In the genomic region with DNA sequence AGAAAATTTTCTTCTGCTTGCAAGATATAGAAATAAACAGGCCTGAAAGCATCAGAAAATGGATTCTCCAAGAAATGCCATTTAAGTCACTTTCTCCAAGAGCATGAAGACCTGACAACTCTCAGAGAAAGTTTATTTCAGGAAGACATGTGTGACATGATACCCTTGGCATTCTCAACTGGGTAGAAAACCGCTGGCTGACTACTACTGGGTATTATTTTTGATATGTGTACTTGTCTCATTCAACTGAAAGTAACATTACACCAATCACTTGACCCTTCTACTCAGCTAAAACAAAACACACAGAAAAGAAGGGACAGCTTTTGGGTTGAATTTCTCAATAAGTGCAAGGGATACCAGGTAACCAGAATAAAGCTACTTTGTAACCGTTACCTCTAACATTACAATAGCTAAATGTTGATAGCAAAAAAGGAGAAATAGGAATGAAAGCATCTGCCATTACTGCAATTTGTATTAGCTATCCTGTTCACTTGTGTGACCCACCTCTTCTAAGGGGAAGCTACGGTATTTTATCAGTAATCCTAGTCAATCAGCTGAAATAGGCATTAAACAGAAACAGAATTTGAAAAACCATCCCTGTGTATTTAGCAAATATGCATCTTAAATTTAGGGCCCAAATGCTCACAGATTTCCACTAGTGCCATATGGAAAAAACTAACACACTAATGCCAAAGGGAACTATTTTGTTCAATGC, we compare ENCODE assay signal across 11 cellular contexts. TPM values are rescaled to one million over a fixed set of nuclear protein-coding genes. Genes with fewer than 3 reads are reported as not detected.
DNase-seq lines count a peak whose midpoint lies in the region; ATAC-seq and TF ChIP-seq lines count a peak whose summit lies in the region.
"Had no signal": no experiment of that assay in that cellular context is flagged by ENCODE, and none has a peak within 500 bp of the region (broad histone marks: within the 10 kb centered on the region; RNA-seq: fewer than 3 reads in every experiment).

No MANE protein-coding gene starts in this region.

- H3K9ac ChIP-seq in SK-N-SH: no peak overlapping the region

- H3K79me2 ChIP-seq in SK-N-SH (ENCODE audit: insufficient read depth): peaks cover 100% of the 10 kb centered on the region

- TF ChIP-seq EP300 in SK-N-SH (IDR thresholded peaks at IDR 0.05; ENCODE audit: borderline replicate concordance in 1 of 2, low read depth in 1 of 2, low read length in 1 of 2): no peak

- H3K4me3 ChIP-seq in SK-N-SH (ENCODE audit: low read depth in 2 of 2, low read length in 1 of 2) (no peak overlapping the region), esophagus squamous epithelium (peak overlapping the region in 3 of 4 donors; percentile 33 to 100 (median 99)), gastrocnemius medialis (peak overlapping the region; percentile 97 to 99 (median 98))
- H3K4me3 ChIP-seq: mucosa of descending colon had no signal

- peak overlapping the region; percentile 100 for H3K4me3 Mint-ChIP-seq in T-helper 2 cell treated with Interferon-gamma antibody and Interleukin-4, amounts not matched to agents 5 μg/mL and 100 μg/mL, for 36 hours

- H3K27me3 ChIP-seq in SK-N-SH (ENCODE audit: insufficient read depth): no peaks in the 10 kb centered on the region
- no peaks in the 10 kb centered on the region for H3K27me3 ChIP-seq in esophagus squamous epithelium
- H3K27me3 ChIP-seq in gastrocnemius medialis: no peaks in the 10 kb centered on the region

- no peaks in the 10 kb centered on the region for H3K9me3 Mint-ChIP-seq in T-helper 2 cell treated with Interferon-gamma antibody and Interleukin-4, amounts not matched to agents 5 μg/mL and 100 μg/mL, for 36 hours

- peak overlapping the region; percentile 74; the same call in 1 of the 2 replicates for H3K4me2 ChIP-seq in SK-N-SH

- peak overlapping the region; percentile 73 for H3K27ac Mint-ChIP-seq in T-helper 2 cell treated with Interferon-gamma antibody and Interleukin-4, amounts not matched to agents 5 μg/mL and 100 μg/mL, for 36 hours

- CTCF ChIA-PET in SK-N-SH (lab: Yijun Ruan, JAX): interaction anchor here (1.2 to 1.5 kb wide), 2 partner anchors 13 to 15 kb away, joined by 3 to 6 read pairs; no protein-coding TSS in a partner anchor

- H2AFZ ChIP-seq in SK-N-SH (ENCODE audit: low read depth): no peak overlapping the region

- H3K4me1 Mint-ChIP-seq in T-helper 2 cell treated with Interferon-gamma antibody and Interleukin-4, amounts not matched to agents 5 μg/mL and 100 μg/mL, for 36 hours (ENCODE audit: low read depth): peaks cover 80% of the 10 kb centered on the region

- H3F3A ChIP-seq in SK-N-SH (replicated peaks; ENCODE audit: insufficient read depth): peaks cover 25% of the 10 kb centered on the region

- peak; percentile 93 to 95 for ATAC-seq in gastrocnemius medialis

- 65% methylated on average over 3 of the region's 3 CpGs for WGBS in SK-N-SH (ENCODE audit: low lambda C conversion rate)
- 14 to 20% methylated on average over 3 of the region's 3 CpGs for WGBS in esophagus squamous epithelium, 2 donors

- H3K36me3 Mint-ChIP-seq in T-helper 2 cell treated with Interferon-gamma antibody and Interleukin-4, amounts not matched to agents 5 μg/mL and 100 μg/mL, for 36 hours (ENCODE audit: low read depth): peaks cover 93% of the 10 kb centered on the region

- peaks cover 100% of the 10 kb centered on the region for H4K20me1 ChIP-seq in SK-N-SH (ENCODE audit: insufficient read depth)

- H3K9me3 ChIP-seq in SK-N-SH: no peaks in the 10 kb centered on the region
- H3K9me3 ChIP-seq in esophagus squamous epithelium: no peaks in the 10 kb centered on the region
- no peaks in the 10 kb centered on the region for H3K9me3 ChIP-seq in gastrocnemius medialis
- H3K9me3 ChIP-seq: mucosa of descending colon had no signal

- POLR2A ChIA-PET in SK-N-SH (lab: Yijun Ruan, JAX): no interaction called here

- peaks cover 55 to 56% of the 10 kb centered on the region in 2 experiments for H3K4me1 ChIP-seq in SK-N-SH (ENCODE audit: control insufficient read depth in 1 of 2, insufficient read depth in 2 of 2, low read depth in 1 of 2, low read length in 1 of 2)
- H3K4me1 ChIP-seq in esophagus squamous epithelium: peaks cover 50 to 100% (median 75%) of the 10 kb centered on the region in 3 donors
- peaks cover 90% of the 10 kb centered on the region in 2 donors for H3K4me1 ChIP-seq in gastrocnemius medialis

- no peak overlapping the region for H3K27ac ChIP-seq in SK-N-SH (ENCODE audit: low read depth in 2 of 2, low read length in 1 of 2)
- H3K27ac ChIP-seq in esophagus squamous epithelium: peak overlapping the region in 3 of 4 donors; percentile 1 to 100 (median 100)
- peak overlapping the region; percentile 100 for H3K27ac ChIP-seq in gastrocnemius medialis
- H3K27ac ChIP-seq: VCaP had no signal

- H3K27me3 Mint-ChIP-seq in T-helper 2 cell treated with Interferon-gamma antibody and Interleukin-4, amounts not matched to agents 5 μg/mL and 100 μg/mL, for 36 hours (ENCODE audit: low read depth): no peaks in the 10 kb centered on the region

- no peak for TF ChIP-seq RAD21 in SK-N-SH (IDR thresholded peaks at IDR 0.05; ENCODE audit: low read length)

- in situ Hi-C loops in gastrocnemius medialis (cut with MboI; ENCODE audit: low sequenced_read_pairs in 4 of 4): loop anchor here in 3 of 4 donors (25.0 kb wide), 2 partner anchors 857 to 1782 kb away; partner anchors contain the start of genes EIF4A2 (in 3 of the 3) and RTP2 (in 1 of the 3)

- TF ChIP-seq CTCF in SK-N-SH (IDR thresholded peaks at IDR 0.05) (no peak), esophagus squamous epithelium (IDR thresholded peaks at IDR 0.05) (no peak), gastrocnemius medialis (IDR thresholded peaks at IDR 0.05 in 4 of 5, conservative IDR thresholded peaks at IDR 0.05 in 1 of 5) (no peak)

- H3K36me3 ChIP-seq in SK-N-SH (replicated peaks in 1 of 2; ENCODE audit: control insufficient read depth in 1 of 2, insufficient read depth in 2 of 2, low read length in 1 of 2) (peaks cover 42 to 67% of the 10 kb centered on the region in 2 experiments), esophagus squamous epithelium (peaks cover 0 to 32% (median 0%) of the 10 kb centered on the region in 3 donors), gastrocnemius medialis (no peaks in the 10 kb centered on the region)

- intact Hi-C loops in esophagus squamous epithelium (cut with DNase I) (no loop called here), gastrocnemius medialis (cut with DNase I; ENCODE audit: low total_unique reads) (loop anchor here (10.0 kb wide), 1 partner anchor 1116 kb away; the partner anchor contains the start of gene VPS8)

- no peak for DNase-seq in T-helper 2 cell treated with Interferon-gamma antibody and Interleukin-4, amounts not matched to agents 5 μg/mL and 100 μg/mL, for 36 hours (ENCODE audit: low spot score)
- DNase-seq in T-helper 2 cell: no peak
- DNase-seq in SK-N-SH: no peak
- DNase-seq in esophagus squamous epithelium (lab: John Stamatoyannopoulos, UW): no peak
- peak in 1 of 2 donors; percentile 35 for DNase-seq in gastrocnemius medialis
- DNase-seq in DMS53 treated with DMSO at 0.1 percent for 48 hours (lab: John Stamatoyannopoulos, UW; ENCODE audit: unreplicated experiment): no peak
- no peak for DNase-seq in amygdala (lab: John Stamatoyannopoulos, UW)
- no peak for DNase-seq in stimulated activated naive CD4-positive, alpha-beta T cell treated with Interleukin-2 at 50 U/mL for 16 hours (lab: John Stamatoyannopoulos, UW)
- DNase-seq: mucosa of descending colon, NCI-H1436 had no signal

- no peak for TF ChIP-seq POLR2A in esophagus squamous epithelium (IDR thresholded peaks at IDR 0.05)
- TF ChIP-seq POLR2A in gastrocnemius medialis (IDR thresholded peaks at IDR 0.05): peak in 1 of 2 donors; percentile 15

- H3K9me2 ChIP-seq in SK-N-SH: no peaks in the 10 kb centered on the region

TF ChIP-seq in SK-N-SH, 30 proteins besides CTCF, POLR2A, EP300 and RAD21:
- no peak for TF ChIP-seq SMC3 (IDR thresholded peaks at IDR 0.05; ENCODE audit: low read depth, low read length)
- TF ChIP-seq YY1 (IDR thresholded peaks at IDR 0.05; ENCODE audit: low read depth): no peak
- no peak for TF ChIP-seq RFX5 (IDR thresholded peaks at IDR 0.05; ENCODE audit: low read length)
- no peak for TF ChIP-seq CHD2 (IDR thresholded peaks at IDR 0.05; ENCODE audit: low read length, partially characterized antibody)
- no peak for TF ChIP-seq JUND (IDR thresholded peaks at IDR 0.05)

RNA-seq across cellular contexts. Expression of gene TRA2B, which starts 7.3 kb away (rescaled TPM):
- 192 and 212 TPM in 2 replicates for polyA plus RNA-seq in SK-N-SH (2012; rRNA removed)
- polyA plus RNA-seq in SK-N-SH (2012; cell fraction: cytosol; rRNA removed): 185 and 204 TPM in 2 replicates
- polyA plus RNA-seq in SK-N-SH (2012; cell fraction: nucleus; rRNA removed): 311 and 484 TPM in 2 replicates
- total RNA-seq in esophagus squamous epithelium: 100 to 1,000 TPM in 3 of 4 donors, 10 to 100 TPM in 1; 83.3 to 396 (median 171) TPM
- total RNA-seq in gastrocnemius medialis: 100 to 1,000 TPM in 1 of 4 donors, 10 to 100 TPM in 3; 57.5 to 234 (median 65.1) TPM

Comparison
In these comparisons a context has a peak if more than half of its experiments do, and no peak if none do; other contexts are left out.
1. H3K27ac ChIP-seq: peak in esophagus squamous epithelium (3 of 4) and gastrocnemius medialis (4 of 4); none in SK-N-SH (0 of 2).
2. H3K4me3 ChIP-seq: peak in esophagus squamous epithelium (3 of 4) and gastrocnemius medialis (4 of 4); none in SK-N-SH (0 of 2).